In the genomic region with DNA sequence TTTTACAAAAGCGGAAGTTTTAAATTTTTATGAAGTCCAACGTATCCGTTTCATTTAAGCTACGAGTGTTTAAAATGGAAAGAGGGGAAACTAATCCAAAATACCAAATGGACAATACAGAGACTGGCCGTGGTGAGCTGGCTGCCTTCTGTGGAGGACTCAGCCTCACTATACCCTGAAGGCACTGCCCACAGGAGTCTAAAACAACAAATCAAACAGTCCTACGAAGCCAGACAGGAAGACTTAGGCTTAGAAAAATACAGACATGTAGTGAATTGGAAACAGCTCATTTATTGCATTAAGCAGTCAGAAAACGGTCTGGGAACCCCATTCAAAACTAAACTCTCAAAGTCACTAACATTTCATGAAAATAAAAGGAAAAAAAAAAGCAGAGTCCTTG, we compare ENCODE assay signal across 1 cellular context.
TF ChIP-seq lines count a peak whose summit lies in the region.

No MANE protein-coding gene starts in this region.

TF ChIP-seq in HEK293T, 16 proteins besides CTCF, POLR2A, EP300 and RAD21:
- TF ChIP-seq, protein P1, sequence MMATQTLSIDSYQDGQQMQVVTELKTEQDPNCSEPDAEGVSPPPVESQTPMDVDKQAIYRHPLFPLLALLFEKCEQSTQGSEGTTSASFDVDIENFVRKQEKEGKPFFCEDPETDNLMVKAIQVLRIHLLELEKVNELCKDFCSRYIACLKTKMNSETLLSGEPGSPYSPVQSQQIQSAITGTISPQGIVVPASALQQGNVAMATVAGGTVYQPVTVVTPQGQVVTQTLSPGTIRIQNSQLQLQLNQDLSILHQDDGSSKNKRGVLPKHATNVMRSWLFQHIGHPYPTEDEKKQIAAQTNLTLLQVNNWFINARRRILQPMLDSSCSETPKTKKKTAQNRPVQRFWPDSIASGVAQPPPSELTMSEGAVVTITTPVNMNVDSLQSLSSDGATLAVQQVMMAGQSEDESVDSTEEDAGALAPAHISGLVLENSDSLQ (IDR thresholded peaks at IDR 0.05), result 0 out of 2 replicates have a peak, but pooled peaks have one; percentile 25
- no peak for TF ChIP-seq FOXA1 (IDR thresholded peaks at IDR 0.05)
